In genomic region chr22:30208631-30209603, GRCh38 we compare ENCODE assay signal across 8 cellular contexts. TPM values are rescaled to one million over a fixed set of nuclear protein-coding genes. Genes with fewer than 3 reads are reported as not detected.
A peak's percentile ranks its signal among the peaks of the same experiment; 100 is the strongest.
DNase-seq lines count a peak whose midpoint lies in the region; ATAC-seq and TF ChIP-seq lines count a peak whose summit lies in the region.

No MANE protein-coding gene starts in this region.

- no peaks in the 10 kb centered on the region for H3K27me3 ChIP-seq in left lung
- H3K27me3 ChIP-seq in tibial nerve = no peaks in the 10 kb centered on the region
- H3K27me3 ChIP-seq in foreskin keratinocyte = no peaks in the 10 kb centered on the region

- H3K4me1 ChIP-seq in left lung = peaks cover 31 to 57% of the 10 kb centered on the region in 2 donors
- peaks cover 0 to 84% (median 20%) of the 10 kb centered on the region in 4 donors for H3K4me1 ChIP-seq in tibial nerve
- peaks cover 32% of the 10 kb centered on the region for H3K4me1 ChIP-seq in foreskin keratinocyte

- no peak for TF ChIP-seq POLR2A in tibial nerve (IDR thresholded peaks at IDR 0.05)

- peak in 1 of 2 donors; percentile 59 for TF ChIP-seq EP300 in tibial nerve (IDR thresholded peaks at IDR 0.05)

- H3K36me3 ChIP-seq in left lung = no peaks in the 10 kb centered on the region
- no peaks in the 10 kb centered on the region for H3K36me3 ChIP-seq in tibial nerve

- DNase-seq in HT-29 (ENCODE audit: low spot score) = peak; percentile 70
- peak; percentile 77 for DNase-seq in astrocyte of the hippocampus (ENCODE audit: low read depth, low spot score)
- peak; percentile 63 to 83 for DNase-seq in left lung
- peak; percentile 52 to 54 for DNase-seq in tibial nerve (ENCODE audit: low spot score in 2 of 2)
- no peak for DNase-seq in NCI-H1105 (lab: John Stamatoyannopoulos, UW)
- DNase-seq in foreskin keratinocyte = no peak

- peak overlapping the region; percentile 64 to 84 for H3K27ac ChIP-seq in left lung
- H3K27ac ChIP-seq in tibial nerve = peak overlapping the region in 3 of 4 donors; percentile 51 to 84 (median 76)
- H3K27ac ChIP-seq in foreskin keratinocyte = no peak overlapping the region

- H3K9me3 ChIP-seq in left lung (no peaks in the 10 kb centered on the region), tibial nerve (no peaks in the 10 kb centered on the region)

- ATAC-seq in left lung (peak; percentile 32), GM19463 (IDR thresholded peaks at IDR 0.05; ENCODE audit: unreplicated experiment) (no peak), foreskin keratinocyte (no peak)
- ATAC-seq in activated CD4-positive, CD25-positive, alpha-beta regulatory T cell treated with anti-CD3 and anti-CD28 coated beads, Interleukin-2, amount 50 U/mL, for 24 hours = no peak

- TF ChIP-seq CTCF in left lung (IDR thresholded peaks at IDR 0.05) (no peak), tibial nerve (IDR thresholded peaks at IDR 0.05) (peak in 1 of 5 experiments; percentile 8), foreskin keratinocyte (conservative IDR thresholded peaks at IDR 0.05) (no peak)

- intact Hi-C loops in left lung (cut with DNase I) = no loop called here

- no peak overlapping the region for H3K4me3 ChIP-seq in left lung
- H3K4me3 ChIP-seq in tibial nerve = no peak overlapping the region

- 50 to 57% methylated on average over 26 of the region's 26 CpGs for WGBS in tibial nerve, 2 donors

RNA-seq across cellular contexts. Expression of gene LIF, which starts 37.6 kb away (rescaled TPM):
- 48.5 and 50.2 TPM in 2 replicates for total RNA-seq in HT-29 (2014; rRNA removed; shearing (Covaris generic))
- total RNA-seq in left lung (10 to 100 TPM in 1 of 2 donors, 1 to 10 TPM in 1; 8.1 to 10.7 TPM), tibial nerve (under 1 TPM; 0.30 to 0.84 (median 0.72) TPM), foreskin keratinocyte (0.17 and 0.25 TPM in 2 replicates)
- 0.18 and 0.19 TPM in 2 replicates for polyA plus RNA-seq in foreskin keratinocyte

RNA-seq across cellular contexts. Expression of gene OSM, which starts 57.7 kb away (rescaled TPM):
- not detected in 2 replicates for total RNA-seq in HT-29 (2014; rRNA removed; shearing (Covaris generic))
- total RNA-seq in left lung (1 to 10 TPM; 4.8 to 6.3 TPM), tibial nerve (10 to 100 TPM in 1 of 4 donors, 1 to 10 TPM in 3; 1.4 to 19.7 (median 4.2) TPM), foreskin keratinocyte (not detected in 2 replicates)
- not detected in 2 replicates for polyA plus RNA-seq in foreskin keratinocyte

Comparison
In these comparisons a context has a peak if more than half of its experiments do, and no peak if none do; other contexts are left out.
1. DNase-seq: peak in HT-29 (single experiment), astrocyte of the hippocampus (single experiment), left lung (2 of 2) and tibial nerve (2 of 2); none in NCI-H1105 (single experiment) and foreskin keratinocyte (0 of 2).